In the genomic region with DNA sequence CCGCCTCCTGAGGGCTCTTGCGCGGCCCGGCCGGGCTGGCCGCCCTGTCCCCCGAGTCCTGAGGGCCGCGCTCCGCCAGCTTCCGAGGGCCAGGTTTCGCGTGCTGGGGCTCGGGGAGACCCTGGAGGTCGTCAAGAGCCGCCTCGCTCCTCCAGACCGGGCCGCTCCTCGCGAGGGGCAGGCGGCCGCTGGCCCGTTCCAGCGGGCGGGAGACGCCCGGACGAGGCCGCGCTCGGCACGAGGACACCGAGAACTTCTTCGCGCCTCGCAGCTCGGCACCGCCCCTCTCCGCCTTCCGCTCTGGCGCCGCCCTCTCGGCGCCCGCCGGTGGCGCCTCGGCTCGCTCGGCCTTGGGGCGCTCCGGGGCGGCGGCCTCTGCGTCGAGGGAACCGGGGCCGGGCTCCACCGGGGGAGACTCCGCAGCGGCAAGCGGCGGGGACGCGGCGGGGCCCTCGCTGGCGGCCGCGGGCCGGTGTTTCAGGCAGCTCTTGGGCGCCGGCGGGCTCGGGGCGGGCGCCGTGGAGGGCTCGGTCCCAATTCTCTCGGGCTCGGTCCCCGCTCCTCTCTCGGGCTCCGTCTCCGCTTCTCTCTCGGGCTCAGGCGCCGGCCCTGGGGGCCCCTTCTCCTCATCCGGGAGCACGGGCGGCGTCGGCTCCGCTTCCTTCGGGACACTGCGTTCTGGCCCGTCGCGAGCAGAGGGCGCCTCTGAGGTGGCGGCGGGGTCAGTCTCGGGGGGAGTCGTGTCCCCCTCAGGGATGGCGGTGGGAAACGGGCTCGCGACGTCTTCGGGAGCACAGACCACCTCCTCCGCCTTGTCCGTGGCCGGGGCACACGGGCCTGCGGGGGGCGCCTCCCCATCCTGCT, we compare ENCODE assay signal across 7 cellular contexts.
DNase-seq lines count a peak whose midpoint lies in the region; ATAC-seq and TF ChIP-seq lines count a peak whose summit lies in the region.

No MANE protein-coding gene starts in this region.

- H3K27me3 ChIP-seq in left lung: peaks cover 5 to 22% of the 10 kb centered on the region in 2 donors

- intact Hi-C loops in left lung (cut with DNase I): no loop called here

- no peaks in the 10 kb centered on the region for H3K36me3 ChIP-seq in left lung

- peak; percentile 24 to 42 for TF ChIP-seq CTCF in left lung (IDR thresholded peaks at IDR 0.05)

- peak overlapping the region; percentile 21 to 54 for H3K4me3 ChIP-seq in left lung

- H3K27ac ChIP-seq in left lung: peak overlapping the region; percentile 79 to 91

- peaks cover 4 to 61% of the 10 kb centered on the region in 2 donors for H3K4me1 ChIP-seq in left lung

- H3K9me3 ChIP-seq in left lung: no peaks in the 10 kb centered on the region

- peak; percentile 53 for DNase-seq in activated CD4-positive, CD25-positive, alpha-beta regulatory T cell treated with anti-CD3 and anti-CD28 coated beads, Interleukin-2, amount 50 U/mL, for 72 hours
- peak; percentile 54 for DNase-seq in central memory CD4-positive, alpha-beta T cell
- DNase-seq in left lung (peak; percentile 58 to 95), NCI-H345 treated with DMSO at 0.1 percent for 48 hours (lab: John Stamatoyannopoulos, UW; ENCODE audit: unreplicated experiment) (no peak), NCI-H2029 treated with DMSO at 0.1 percent for 48 hours (lab: John Stamatoyannopoulos, UW) (no peak)
- DNase-seq in stimulated activated CD4-positive, alpha-beta T cell treated with anti-CD3 and anti-CD28 coated beads, Interleukin-4, amount 100 ng/mL, for 24 hours: peak; percentile 53

- peak; percentile 83 for ATAC-seq in left lung
- ATAC-seq in HG02642 (IDR thresholded peaks at IDR 0.05; ENCODE audit: poor library complexity, unreplicated experiment): no peak

Comparison
In these comparisons a context has a peak if more than half of its experiments do, and no peak if none do; other contexts are left out.
1. DNase-seq: peak in activated CD4-positive, CD25-positive, alpha-beta regulatory T cell treated with anti-CD3 and anti-CD28 coated beads, Interleukin-2, amount 50 U/mL, for 72 hours (single experiment), central memory CD4-positive, alpha-beta T cell (single experiment), left lung (2 of 2) and stimulated activated CD4-positive, alpha-beta T cell treated with anti-CD3 and anti-CD28 coated beads, Interleukin-4, amount 100 ng/mL, for 24 hours (single experiment); none in NCI-H345 treated with DMSO at 0.1 percent for 48 hours (single experiment) and NCI-H2029 treated with DMSO at 0.1 percent for 48 hours (single experiment).